Comparison of ENCODE assay signal across 20 cellular contexts in genomic region chr6:142355481-142356174, GRCh38. TPM values are rescaled to one million over a fixed set of nuclear protein-coding genes. Genes with fewer than 3 reads are reported as not detected.
DNase-seq lines count a peak whose midpoint lies in the region; ATAC-seq, FAIRE-seq and TF ChIP-seq lines count a peak whose summit lies in the region.
"Had no signal": no experiment of that assay in that cellular context is flagged by ENCODE, and none has a peak within 500 bp of the region (broad histone marks: within the 10 kb centered on the region; RNA-seq: fewer than 3 reads in every experiment).

No MANE protein-coding gene starts in this region.

- H3K27ac ChIP-seq in A549 (peak overlapping the region; percentile 70 to 80), GM23338 (ENCODE audit: low read depth) (no peak overlapping the region), keratinocyte (ENCODE audit: control insufficient read depth, insufficient read depth, low read length) (peak overlapping the region; percentile 1), MM.1S (ENCODE audit: low read length) (no peak overlapping the region), gastroesophageal sphincter (no peak overlapping the region)
- H3K27ac ChIP-seq: brain microvascular endothelial cell, neural progenitor cell, SJSA1, upper lobe of left lung had no signal

- H3K9ac ChIP-seq in keratinocyte (ENCODE audit: control insufficient read depth, extremely low read depth, insufficient read depth, low read length) (no peak overlapping the region), MM.1S (ENCODE audit: low read length) (no peak overlapping the region)
- H3K9ac ChIP-seq: neural progenitor cell had no signal

- H4K20me1 ChIP-seq in GM23338 (replicated peaks; ENCODE audit: insufficient read depth) = no peaks in the 10 kb centered on the region
- H4K20me1 ChIP-seq in keratinocyte (ENCODE audit: control insufficient read depth, extremely low read depth, insufficient read depth, low read length) = no peaks in the 10 kb centered on the region
- no peaks in the 10 kb centered on the region for H4K20me1 ChIP-seq in MM.1S (ENCODE audit: insufficient read depth, low read length)

- TF ChIP-seq EP300 in A549 (IDR thresholded peaks at IDR 0.05) = 0 out of 5 replicates have a peak, but pooled peaks of 1 of the 2 experiments have one; percentile 28
- no peak for TF ChIP-seq EP300 in gastroesophageal sphincter (IDR thresholded peaks at IDR 0.05)

- DNase-seq in A549 (ENCODE audit: low read depth in 1 of 2, low spot score in 1 of 2) = no peak
- DNase-seq in GM23338 (ENCODE audit: low spot score) = no peak
- no peak for DNase-seq in keratinocyte (ENCODE audit: low read depth, low spot score)
- no peak for DNase-seq in pons (ENCODE audit: low spot score)
- DNase-seq in MM.1S = no peak
- DNase-seq: activated B cell treated with CpG ODN at 0.5 μM for 24 hours; activated naive CD4-positive, alpha-beta T cell treated with anti-CD3 and anti-CD28 coated beads, Interleukin-2, amount 10 ng/mL, durations not matched to agents 7 days and 5 days; brain microvascular endothelial cell; left colon; NCI-H748 treated with DMSO at 0.1 percent for 48 hours; PC-3; upper lobe of left lung had no signal

- H3K9me1 ChIP-seq in keratinocyte (ENCODE audit: control insufficient read depth, extremely low read depth, insufficient read depth, low read length) = no peaks in the 10 kb centered on the region

- H3K4me1 Mint-ChIP-seq in GM23338 = peaks cover 3% of the 10 kb centered on the region; the same call in 2 of the 3 replicates
- H3K4me1 Mint-ChIP-seq: activated B cell treated with CpG ODN at 0.5 μM for 24 hours had no signal

- no peak overlapping the region for H3K4me3 ChIP-seq in A549
- H3K4me3 ChIP-seq in GM23338 = no peak overlapping the region
- H3K4me3 ChIP-seq in keratinocyte (ENCODE audit: control insufficient read depth in 2 of 3, extremely low read depth in 1 of 3, insufficient read depth in 2 of 3, low read depth in 1 of 3, low read length in 3 of 3) = no peak overlapping the region
- no peak overlapping the region for H3K4me3 ChIP-seq in MM.1S (ENCODE audit: low read length)
- no peak overlapping the region for H3K4me3 ChIP-seq in gastroesophageal sphincter
- H3K4me3 ChIP-seq: neural progenitor cell, SJSA1, upper lobe of left lung had no signal

- FAIRE-seq in A549 (lab: Jason Lieb, UNC) = no peak
- peak; percentile 67 for FAIRE-seq in keratinocyte (lab: Jason Lieb, UNC)
- FAIRE-seq: H54 had no signal

- ATAC-seq in A549 (peak; percentile 54 to 57; a peak in 3 of 6 replicates), GM23338 (peak; percentile 37), SK-N-SH treated with all-trans-retinoic acid at 6 μM for 48 hours (peak; percentile 12), GM19351 (IDR thresholded peaks at IDR 0.05; ENCODE audit: unreplicated experiment) (no peak), gastroesophageal sphincter (no peak)
- ATAC-seq: left colon, PC-3 had no signal

- H3K9me2 ChIP-seq in GM23338 (ENCODE audit: insufficient read depth) (no peaks in the 10 kb centered on the region), MM.1S (replicated peaks; ENCODE audit: insufficient read depth, low read length) (no peaks in the 10 kb centered on the region)

- POLR2A ChIA-PET in A549 (lab: Yijun Ruan, JAX) = no interaction called here

- no peak for TF ChIP-seq CTCF in A549 (IDR thresholded peaks at IDR 0.05)
- TF ChIP-seq CTCF in GM23338 (conservative IDR thresholded peaks at IDR 0.05; ENCODE audit: low read depth in 2 of 2) = no peak
- TF ChIP-seq CTCF in keratinocyte (optimal IDR thresholded peaks at IDR 0.05 in 1 of 3, IDR thresholded peaks at IDR 0.05 in 1 of 3, conservative IDR thresholded peaks at IDR 0.05 in 1 of 3; ENCODE audit: extremely low read depth in 1 of 3, insufficient read depth in 2 of 3, low read length in 3 of 3) = no peak
- TF ChIP-seq CTCF in MM.1S (IDR thresholded peaks at IDR 0.05; ENCODE audit: low read length) = no peak
- no peak for TF ChIP-seq CTCF in gastroesophageal sphincter (IDR thresholded peaks at IDR 0.05)

- no peak overlapping the region for H3K4me3 Mint-ChIP-seq in GM23338
- H3K4me3 Mint-ChIP-seq: activated B cell treated with CpG ODN at 0.5 μM for 24 hours; activated naive CD4-positive, alpha-beta T cell treated with anti-CD3 and anti-CD28 coated beads, Interleukin-2, amount 10 ng/mL, durations not matched to agents 7 days and 5 days; dendritic cell treated with granulocyte-macrophage colony-stimulating factor and Interleukin-4, amounts not matched to agents 40 ng/mL and 50 ng/mL, for 4 days; neural progenitor cell; T-helper 2 cell treated with Interferon-gamma antibody and Interleukin-4, amounts not matched to agents 5 μg/mL and 100 μg/mL, for 36 hours had no signal

- TF ChIP-seq POLR2A in A549 (IDR thresholded peaks at IDR 0.05; ENCODE audit: low read length) = no peak
- TF ChIP-seq POLR2A in gastroesophageal sphincter (IDR thresholded peaks at IDR 0.05) = no peak

- no peaks in the 10 kb centered on the region for H3K36me3 ChIP-seq in GM23338 (ENCODE audit: insufficient read depth)
- H3K36me3 ChIP-seq in keratinocyte (ENCODE audit: control insufficient read depth in 2 of 2, extremely low read depth in 1 of 2, insufficient read depth in 2 of 2, low read length in 2 of 2) = no peaks in the 10 kb centered on the region
- H3K36me3 ChIP-seq in MM.1S (replicated peaks; ENCODE audit: insufficient read depth, low read length) = no peaks in the 10 kb centered on the region
- no peaks in the 10 kb centered on the region for H3K36me3 ChIP-seq in gastroesophageal sphincter
- H3K36me3 ChIP-seq: brain microvascular endothelial cell, neural progenitor cell, SJSA1, upper lobe of left lung had no signal

- H3F3A ChIP-seq in GM23338 (replicated peaks; ENCODE audit: low read depth) = no peaks in the 10 kb centered on the region
- H3F3A ChIP-seq in MM.1S (ENCODE audit: insufficient read depth, low read length) = no peaks in the 10 kb centered on the region

- H3K27me3 Mint-ChIP-seq in GM23338 (ENCODE audit: insufficient read depth, low read depth, poor library complexity) = peaks cover 2% of the 10 kb centered on the region
- H3K27me3 Mint-ChIP-seq: activated naive CD4-positive, alpha-beta T cell treated with anti-CD3 and anti-CD28 coated beads, Interleukin-2, amount 10 ng/mL, durations not matched to agents 7 days and 5 days had no signal

- H3K4me2 ChIP-seq in A549 = peak overlapping the region; percentile 74
- H3K4me2 ChIP-seq in GM23338 = no peak overlapping the region
- peak overlapping the region; percentile 57 for H3K4me2 ChIP-seq in keratinocyte (ENCODE audit: control insufficient read depth, extremely low read depth, insufficient read depth, low read depth, low read length)
- H3K4me2 ChIP-seq in MM.1S (ENCODE audit: low read depth, low read length) = no peak overlapping the region
- H3K4me2 ChIP-seq: neural progenitor cell had no signal

- no peaks in the 10 kb centered on the region; the same call in 2 of the 3 replicates for H3K9me3 Mint-ChIP-seq in GM23338
- H3K9me3 Mint-ChIP-seq: activated naive CD4-positive, alpha-beta T cell treated with anti-CD3 and anti-CD28 coated beads, Interleukin-2, amount 10 ng/mL, durations not matched to agents 7 days and 5 days; dendritic cell treated with granulocyte-macrophage colony-stimulating factor and Interleukin-4, amounts not matched to agents 40 ng/mL and 50 ng/mL, for 4 days; T-helper 2 cell treated with Interferon-gamma antibody and Interleukin-4, amounts not matched to agents 5 μg/mL and 100 μg/mL, for 36 hours had no signal

- H3K27ac Mint-ChIP-seq in GM23338 = no peak overlapping the region
- H3K27ac Mint-ChIP-seq: activated B cell treated with CpG ODN at 0.5 μM for 24 hours; activated naive CD4-positive, alpha-beta T cell treated with anti-CD3 and anti-CD28 coated beads, Interleukin-2, amount 10 ng/mL, durations not matched to agents 7 days and 5 days; dendritic cell treated with granulocyte-macrophage colony-stimulating factor and Interleukin-4, amounts not matched to agents 40 ng/mL and 50 ng/mL, for 4 days; neural progenitor cell; T-helper 2 cell treated with Interferon-gamma antibody and Interleukin-4, amounts not matched to agents 5 μg/mL and 100 μg/mL, for 36 hours had no signal

- no peak overlapping the region for H2AFZ ChIP-seq in GM23338
- no peak overlapping the region for H2AFZ ChIP-seq in keratinocyte (ENCODE audit: control insufficient read depth, low read length)
- no peak overlapping the region for H2AFZ ChIP-seq in MM.1S (ENCODE audit: low read length)
- H2AFZ ChIP-seq: neural progenitor cell had no signal

- H3K27me3 ChIP-seq in GM23338 (ENCODE audit: insufficient read depth) (no peaks in the 10 kb centered on the region), keratinocyte (ENCODE audit: control insufficient read depth, extremely low read depth, insufficient read depth, low read length) (no peaks in the 10 kb centered on the region), MM.1S (replicated peaks; ENCODE audit: insufficient read depth, low read length) (no peaks in the 10 kb centered on the region), gastroesophageal sphincter (no peaks in the 10 kb centered on the region)
- H3K27me3 ChIP-seq: brain microvascular endothelial cell, neural progenitor cell, SJSA1, upper lobe of left lung had no signal

- H3K36me3 Mint-ChIP-seq in GM23338 (ENCODE audit: low read depth) = no peaks in the 10 kb centered on the region
- H3K36me3 Mint-ChIP-seq: activated naive CD4-positive, alpha-beta T cell treated with anti-CD3 and anti-CD28 coated beads, Interleukin-2, amount 10 ng/mL, durations not matched to agents 7 days and 5 days; neural progenitor cell had no signal

- H3K79me2 ChIP-seq in GM23338 (replicated peaks; ENCODE audit: insufficient read depth) (no peaks in the 10 kb centered on the region), keratinocyte (ENCODE audit: control insufficient read depth, insufficient read depth, low read length) (no peaks in the 10 kb centered on the region), MM.1S (ENCODE audit: low read length) (no peaks in the 10 kb centered on the region)

- dilution Hi-C loops in keratinocyte (cut with MboI; ENCODE audit: extremely low pct_ligation_motif_present, low sequenced_read_pairs) = no loop called here

- CTCF ChIA-PET in A549 (lab: Yijun Ruan, JAX) = interaction anchor here (1.0 to 1.9 kb wide), 5 partner anchors 8 to 209 kb away, joined by 3 to 5 read pairs (median 4); partner anchors contain the start of genes ADGRG6, NMBR and VTA1

- H3K4me1 ChIP-seq in A549 (peaks cover 81% of the 10 kb centered on the region), GM23338 (ENCODE audit: insufficient read depth) (peaks cover 5% of the 10 kb centered on the region; the same call in 1 of the 2 replicates), keratinocyte (ENCODE audit: control insufficient read depth, extremely low read depth, insufficient read depth, low read length) (peaks cover 16% of the 10 kb centered on the region), MM.1S (ENCODE audit: low read length) (no peaks in the 10 kb centered on the region), gastroesophageal sphincter (no peaks in the 10 kb centered on the region)
- H3K4me1 ChIP-seq: neural progenitor cell, SJSA1 had no signal

- 27% methylated on average over 7 of the region's 7 CpGs for WGBS in A549 (ENCODE audit: missing lambda C conversion rate)
- WGBS in gastroesophageal sphincter (ENCODE audit: low coverage in 1 of 2), 2 donors = 29 to 76% methylated on average over 6 to 7 of the region's 7 CpGs

- TF ChIP-seq RAD21 in A549 (conservative IDR thresholded peaks at IDR 0.05 in 1 of 2, IDR thresholded peaks at IDR 0.05 in 1 of 2) = no peak

- peaks cover 8% of the 10 kb centered on the region; the same call in 1 of the 3 replicates for H3K9me3 ChIP-seq in A549
- H3K9me3 ChIP-seq in keratinocyte (ENCODE audit: control insufficient read depth, low read depth, low read length) = no peaks in the 10 kb centered on the region
- H3K9me3 ChIP-seq in MM.1S (replicated peaks; ENCODE audit: insufficient read depth, low read length) = no peaks in the 10 kb centered on the region
- H3K9me3 ChIP-seq in gastroesophageal sphincter = peaks cover 0 to 7% (median 0%) of the 10 kb centered on the region in 3 donors
- H3K9me3 ChIP-seq: SJSA1 had no signal

RNA-seq across cellular contexts. Expression of gene ADGRG6, which starts 53.8 kb away (rescaled TPM):
- polyA plus RNA-seq in A549 (2011; rRNA removed) (176 and 181 TPM in 2 replicates), A549 (2017; fragmentation: RNase III; extraction: RNeasy Plus Mini Kit Qiagen cat#74134 plus additional on column Dnase treatment) (53.9 to 61.1 TPM (median 55.4 TPM) in 3 replicates), GM23338 (2016; fragmentation: Nextera tagmentation; extraction: Ambion mirVana) (1.3 and 1.8 TPM in 2 replicates), keratinocyte (9.4 to 20.1 TPM (median 14.6 TPM) in 3 replicates)
- 34.3 and 35.0 TPM in 2 replicates for polyA plus RNA-seq in A549 (2012; cell fraction: cytosol; rRNA removed)
- 42.9 and 53.7 TPM in 2 replicates for polyA plus RNA-seq in A549 (2012; cell fraction: nucleus; rRNA removed)
- polyA minus RNA-seq in A549 (2011; rRNA and poly(A)+ RNA removed) = 202 and 259 TPM in 2 replicates
- total RNA-seq in GM23338 (2014; rRNA removed; shearing (Covaris generic)) = 4.9 and 7.7 TPM in 2 replicates
- 4.0 TPM for polyA plus RNA-seq in keratinocyte (2011; ENCODE audit: low read depth)
- 2.8 and 5.8 TPM in 2 replicates for polyA plus RNA-seq in keratinocyte (2011; cell fraction: cytosol; rRNA removed)
- 13.9 and 17.9 TPM in 2 replicates for polyA plus RNA-seq in keratinocyte (2011; cell fraction: nucleus; rRNA removed)
- polyA plus RNA-seq in keratinocyte (2012; ENCODE audit: low replicate concordance) = 4.4 and 9.6 TPM in 2 replicates
- 21.1 to 41.4 TPM (median 25.8 TPM) in 3 replicates for polyA minus RNA-seq in keratinocyte
- 3.3 TPM for polyA minus RNA-seq in keratinocyte (2011; cell fraction: cytosol; rRNA and poly(A)+ RNA removed)
- polyA minus RNA-seq in keratinocyte (2011; cell fraction: nucleus; rRNA and poly(A)+ RNA removed) = 33.2 and 51.7 TPM in 2 replicates
- total RNA-seq in gastroesophageal sphincter = 10 to 100 TPM in 3 of 4 donors, 1 to 10 TPM in 1; 8.3 to 14.4 (median 11.4) TPM
- total RNA-seq: activated B cell treated with CpG ODN at 0.5 μM for 24 hours had no signal

Comparison
In these comparisons a context has a peak if more than half of its experiments do, and no peak if none do; other contexts are left out.
1. ATAC-seq: peak in A549 (2 of 2), GM23338 (single experiment) and SK-N-SH treated with all-trans-retinoic acid at 6 μM for 48 hours (single experiment); none in GM19351 (single experiment) and gastroesophageal sphincter (single experiment).
2. H3K27ac ChIP-seq: peak in A549 (2 of 2) and keratinocyte (single experiment); none in GM23338 (single experiment), MM.1S (single experiment) and gastroesophageal sphincter (0 of 4).
3. H3K4me2 ChIP-seq: peak in A549 (single experiment) and keratinocyte (single experiment); none in GM23338 (single experiment) and MM.1S (single experiment).